ENCODE assay signal across 22 cellular contexts in the genomic region with DNA sequence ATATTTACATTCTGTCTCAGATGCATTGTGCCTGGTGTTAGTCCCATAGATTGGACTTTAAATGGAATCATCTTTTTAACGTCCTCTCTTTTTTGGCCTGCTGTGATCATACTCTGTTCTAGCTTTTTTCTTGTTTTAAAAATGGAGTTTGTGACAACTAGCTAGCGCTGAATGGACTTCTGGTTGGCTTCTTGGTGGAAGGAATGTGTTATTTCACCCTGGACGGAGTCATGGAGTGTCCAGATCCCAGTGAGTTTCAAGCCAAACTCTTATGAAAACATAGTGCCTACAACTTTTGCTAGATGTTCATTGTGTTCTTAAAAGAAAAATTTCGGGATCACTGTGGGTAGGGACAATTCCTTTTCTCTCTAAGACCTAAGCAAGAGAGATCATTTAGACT.
DNase-seq lines count a peak whose midpoint lies in the region; ATAC-seq and TF ChIP-seq lines count a peak whose summit lies in the region.
"Had no signal": no experiment of that assay in that cellular context is flagged by ENCODE, and none has a peak within 500 bp of the region (broad histone marks: within the 10 kb centered on the region; RNA-seq: fewer than 3 reads in every experiment).

No MANE protein-coding gene starts in this region.

- H3K14ac ChIP-seq in trophoblast cell (ENCODE audit: low read length) = no peak overlapping the region

- H3K9ac ChIP-seq in fibroblast of lung (ENCODE audit: insufficient read depth, low read length) (no peak overlapping the region), trophoblast cell (ENCODE audit: low read length) (no peak overlapping the region)

- no peak overlapping the region for H2AK5ac ChIP-seq in trophoblast cell (ENCODE audit: low read length)

- no peak overlapping the region for H3K4ac ChIP-seq in trophoblast cell (ENCODE audit: low read depth, low read length)

- H3K79me2 ChIP-seq in fibroblast of lung (ENCODE audit: control insufficient read depth, insufficient read depth, low read length) = no peaks in the 10 kb centered on the region
- no peaks in the 10 kb centered on the region for H3K79me2 ChIP-seq in trophoblast cell (ENCODE audit: control insufficient read depth, insufficient read depth, low read length, poor library complexity)

- H4K8ac ChIP-seq in trophoblast cell (ENCODE audit: low read depth, low read length) = no peak overlapping the region

- H3K23ac ChIP-seq in trophoblast cell (ENCODE audit: low read length) = no peak overlapping the region

- no peaks in the 10 kb centered on the region for H3K36me3 ChIP-seq in BE2C
- H3K36me3 ChIP-seq in RWPE2 (ENCODE audit: low read depth) = peaks cover 10% of the 10 kb centered on the region; the same call in 1 of the 2 replicates
- H3K36me3 ChIP-seq in fibroblast of lung (ENCODE audit: control insufficient read depth, insufficient read depth, low read length) = no peaks in the 10 kb centered on the region
- no peaks in the 10 kb centered on the region for H3K36me3 ChIP-seq in trophoblast cell (ENCODE audit: control insufficient read depth in 1 of 2, insufficient read depth in 2 of 2, low read length in 2 of 2)
- H3K36me3 ChIP-seq in A673 (ENCODE audit: insufficient read depth, low read length, poor library complexity, severe bottlenecking) = peaks cover 6% of the 10 kb centered on the region
- H3K36me3 ChIP-seq: HAP-1, transverse colon had no signal

- H3K4me1 ChIP-seq in BE2C = peaks cover 5% of the 10 kb centered on the region; the same call in 1 of the 2 replicates
- H3K4me1 ChIP-seq in RWPE2 (ENCODE audit: insufficient read depth, poor library complexity, severe bottlenecking) = no peaks in the 10 kb centered on the region
- no peaks in the 10 kb centered on the region for H3K4me1 ChIP-seq in fibroblast of lung (ENCODE audit: control insufficient read depth, extremely low read depth, insufficient read depth, low read length)
- H3K4me1 ChIP-seq in trophoblast cell (ENCODE audit: control insufficient read depth in 1 of 2, insufficient read depth in 2 of 2, low read length in 2 of 2) = peaks cover 0 to 2% of the 10 kb centered on the region in 2 experiments
- H3K4me1 ChIP-seq in A673 (ENCODE audit: insufficient read depth, low read length, poor library complexity, severe bottlenecking) = peaks cover 20% of the 10 kb centered on the region
- H3K4me1 ChIP-seq: HAP-1 had no signal

- H3K27me3 ChIP-seq in BE2C (no peaks in the 10 kb centered on the region), RWPE2 (ENCODE audit: insufficient read depth, poor library complexity, severe bottlenecking) (no peaks in the 10 kb centered on the region), fibroblast of lung (ENCODE audit: control insufficient read depth, insufficient read depth, low read length) (no peaks in the 10 kb centered on the region), trophoblast cell (ENCODE audit: insufficient read depth, low read length) (no peaks in the 10 kb centered on the region), A673 (replicated peaks; ENCODE audit: insufficient read depth, low read depth, low read length, poor library complexity) (no peaks in the 10 kb centered on the region)
- H3K27me3 ChIP-seq: esophagus squamous epithelium, transverse colon had no signal

- POLR2A ChIA-PET in A673 (lab: Charles Lee; ENCODE audit: low non-redundant PET) = no interaction called here

- TF ChIP-seq CTCF in BE2C (IDR thresholded peaks at IDR 0.05; ENCODE audit: low read depth, low read length) = peak; percentile 41
- TF ChIP-seq CTCF in RWPE2 (IDR thresholded peaks at IDR 0.05; ENCODE audit: poor library complexity, severe bottlenecking) = peak; percentile 5
- TF ChIP-seq CTCF in fibroblast of lung (conservative IDR thresholded peaks at IDR 0.05 in 1 of 2, IDR thresholded peaks at IDR 0.05 in 1 of 2; ENCODE audit: low read depth in 1 of 2, low read length in 2 of 2) = peak; percentile 33 to 37
- TF ChIP-seq CTCF in A673 (conservative IDR thresholded peaks at IDR 0.05; ENCODE audit: low read depth, low read length) = no peak

- DNase-seq in BE2C = no peak
- no peak for DNase-seq in RWPE2 (ENCODE audit: low spot score)
- no peak for DNase-seq in fibroblast of lung (ENCODE audit: low read depth in 2 of 2)
- DNase-seq in trophoblast cell = peak; percentile 28 to 69
- no peak for DNase-seq in A673 (ENCODE audit: low spot score)
- no peak for DNase-seq in NCI-H2227 (lab: John Stamatoyannopoulos, UW; ENCODE audit: unreplicated experiment)
- DNase-seq: AML-193; Calu3; esophagus squamous epithelium; hippocampal formation; KG1; kidney; mesenchymal stem cell; NCI-H2029 treated with DMSO at 0.1 percent for 48 hours; NCI-H524 treated with DMSO at 0.1 percent for 48 hours; stimulated activated CD4-positive, alpha-beta T cell treated with anti-CD3 and anti-CD28 coated beads, Interleukin-15, amount 100 ng/mL, for 24 hours; stimulated activated naive B cell treated with anti-CD40 and anti-IgM and Interleukin-4, amounts not matched to agents 10 μg/mL and 1 μg/mL and 100 μg/mL, for 72 hours; transverse colon had no signal

- H3K4me3 ChIP-seq in BE2C (ENCODE audit: low read depth, low read length) (no peak overlapping the region), RWPE2 (ENCODE audit: severe bottlenecking) (no peak overlapping the region), fibroblast of lung (replicated peaks in 1 of 4; ENCODE audit: control extremely low read depth in 1 of 4, insufficient read depth in 1 of 4, low read depth in 3 of 4, low read length in 4 of 4) (no peak overlapping the region), trophoblast cell (ENCODE audit: low read depth, low read length) (no peak overlapping the region), A673 (ENCODE audit: low read depth, low read length, poor library complexity, severe bottlenecking) (no peak overlapping the region)
- H3K4me3 ChIP-seq: esophagus squamous epithelium, HAP-1, transverse colon had no signal

- no peaks in the 10 kb centered on the region for H3K79me1 ChIP-seq in trophoblast cell (ENCODE audit: low read length)

- H2BK5ac ChIP-seq in trophoblast cell (ENCODE audit: low read depth, low read length, poor library complexity) = no peak overlapping the region

- H4K12ac ChIP-seq in trophoblast cell (ENCODE audit: low read depth, low read length) = no peak overlapping the region

- no peaks in the 10 kb centered on the region; the same call in 1 of the 2 replicates for H3K9me3 ChIP-seq in BE2C
- no peaks in the 10 kb centered on the region for H3K9me3 ChIP-seq in RWPE2 (ENCODE audit: severe bottlenecking)
- H3K9me3 ChIP-seq in fibroblast of lung (ENCODE audit: control insufficient read depth, insufficient read depth, low read depth, low read length) = no peaks in the 10 kb centered on the region
- no peaks in the 10 kb centered on the region for H3K9me3 ChIP-seq in trophoblast cell (ENCODE audit: insufficient read depth, low read depth, low read length)
- peaks cover 7% of the 10 kb centered on the region for H3K9me3 ChIP-seq in A673 (ENCODE audit: low read depth, low read length, poor library complexity, severe bottlenecking)
- H3K9me3 ChIP-seq: esophagus squamous epithelium, HAP-1, transverse colon had no signal

- no CpG with 5 or more reads among the region's 4 CpGs for WGBS in trophoblast cell (ENCODE audit: extremely low coverage, insufficient coverage, insufficient read length)

- no peak overlapping the region for H3K18ac ChIP-seq in trophoblast cell (ENCODE audit: low read length)

- intact Hi-C loops in A673 (cut with micrococcal nuclease; ENCODE audit: unreplicated experiment) = no loop called here

- no TSS peak for BruUV-seq in A673 (replicated peaks; lab: Mats Ljungman, UMichigan)

- H3K27ac ChIP-seq in RWPE2 (ENCODE audit: poor library complexity, severe bottlenecking) (no peak overlapping the region), fibroblast of lung (ENCODE audit: insufficient read depth, low read length) (no peak overlapping the region), trophoblast cell (ENCODE audit: low read depth, low read length) (no peak overlapping the region), A673 (ENCODE audit: low read depth, low read length, poor library complexity, severe bottlenecking) (no peak overlapping the region)
- H3K27ac ChIP-seq: esophagus squamous epithelium, transverse colon had no signal

- CTCF ChIA-PET in A673 (lab: Charles Lee) = no interaction called here

- no peak overlapping the region for H3K4me2 ChIP-seq in fibroblast of lung (ENCODE audit: extremely low read depth, insufficient read depth, low read length)
- H3K4me2 ChIP-seq in trophoblast cell (ENCODE audit: low read length) = no peak overlapping the region

- H4K20me1 ChIP-seq in fibroblast of lung (ENCODE audit: control insufficient read depth, extremely low read depth, insufficient read depth, low read length) = no peaks in the 10 kb centered on the region

- H4K91ac ChIP-seq in trophoblast cell (ENCODE audit: low read depth, low read length) = no peak overlapping the region

- no peak overlapping the region for H2BK120ac ChIP-seq in trophoblast cell (ENCODE audit: insufficient read depth, low read length, poor library complexity)

- no peak overlapping the region for H2BK12ac ChIP-seq in trophoblast cell (ENCODE audit: low read length)

- no peak for ATAC-seq in RWPE2 (ENCODE audit: low read depth)
- ATAC-seq in HG02938 (IDR thresholded peaks at IDR 0.05; ENCODE audit: unreplicated experiment) = no peak
- ATAC-seq in HG03439 (IDR thresholded peaks at IDR 0.05; ENCODE audit: unreplicated experiment) = no peak
- ATAC-seq: natural killer cell treated with Interleukin-12 subunit alpha and Interleukin-12 subunit beta and Interleukin-15 and Interleukin-18, amount 100 ng/mL, for 72 hours had no signal

- H2AFZ ChIP-seq in fibroblast of lung (ENCODE audit: low read length) (no peak overlapping the region), trophoblast cell (ENCODE audit: insufficient read depth, low read length, poor library complexity) (no peak overlapping the region)

Comparison
In these comparisons a context has a peak if more than half of its experiments do, and no peak if none do; other contexts are left out.
1. DNase-seq: peak in trophoblast cell (2 of 2); none in BE2C (single experiment), RWPE2 (single experiment), fibroblast of lung (0 of 2), A673 (single experiment) and NCI-H2227 (single experiment).